ENCODE assay signal across 30 cellular contexts in the genomic region with DNA sequence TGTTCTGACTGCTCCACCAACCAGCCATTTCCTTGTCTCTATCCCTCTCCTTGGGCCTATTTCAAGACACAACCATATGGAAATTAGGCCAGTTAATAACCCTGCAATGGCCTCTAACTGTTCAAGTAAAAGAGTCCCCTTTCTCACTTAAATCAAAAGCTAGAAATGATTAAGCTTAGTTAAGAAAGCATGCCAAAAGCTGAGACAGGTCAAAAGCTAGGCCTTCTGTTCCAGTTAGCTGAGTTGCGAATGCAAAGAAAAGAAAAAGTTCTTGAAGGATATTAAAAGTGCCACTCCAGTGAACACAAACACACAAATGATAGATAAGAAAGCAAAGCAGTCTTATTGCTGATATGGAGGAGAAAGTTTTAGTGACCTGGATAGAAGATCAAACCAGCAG. TPM values are rescaled to one million over a fixed set of nuclear protein-coding genes. Genes with fewer than 3 reads are reported as not detected.
DNase-seq lines count a peak whose midpoint lies in the region; ATAC-seq, FAIRE-seq and TF ChIP-seq lines count a peak whose summit lies in the region.
"Had no signal": no experiment of that assay in that cellular context is flagged by ENCODE, and none has a peak within 500 bp of the region (broad histone marks: within the 10 kb centered on the region; RNA-seq: fewer than 3 reads in every experiment).

No MANE protein-coding gene starts in this region.

- CTCF ChIA-PET in CD8-positive, alpha-beta T cell (lab: Charles Lee): interaction anchor here (1.7 kb wide), 1 partner anchor 10 kb away, joined by 3 read pairs; no protein-coding TSS in a partner anchor

- H3K36me3 Mint-ChIP-seq in CD8-positive, alpha-beta T cell: peaks cover 85% of the 10 kb centered on the region
- H3K36me3 Mint-ChIP-seq in central memory CD8-positive, alpha-beta T cell (ENCODE audit: insufficient read depth): peaks cover 80% of the 10 kb centered on the region
- peaks cover 38% of the 10 kb centered on the region for H3K36me3 Mint-ChIP-seq in natural killer cell
- H3K36me3 Mint-ChIP-seq in glutamatergic neuron (ENCODE audit: unreplicated experiment): no peaks in the 10 kb centered on the region

- peak; percentile 21 for FAIRE-seq in GM19239 (lab: Jason Lieb, UNC)
- FAIRE-seq: endometrium, RCC 7860 had no signal

- H3K4me1 ChIP-seq in CD8-positive, alpha-beta T cell (ENCODE audit: insufficient read depth, low read length): no peaks in the 10 kb centered on the region
- H3K4me1 ChIP-seq: BLaER1 treated with 17β-estradiol and CSF1 and Interleukin-3, amounts not matched to agents 10 nM and 100 nM; gastrocnemius medialis; SJCRH30; suprapubic skin had no signal

- H3K4me3 Mint-ChIP-seq in CD8-positive, alpha-beta T cell: no peak overlapping the region
- no peak overlapping the region for H3K4me3 Mint-ChIP-seq in central memory CD8-positive, alpha-beta T cell
- H3K4me3 Mint-ChIP-seq in natural killer cell: no peak overlapping the region
- H3K4me3 Mint-ChIP-seq in glutamatergic neuron (ENCODE audit: unreplicated experiment): no peak overlapping the region

- H3K9me3 ChIP-seq in CD8-positive, alpha-beta T cell (ENCODE audit: low read length): no peaks in the 10 kb centered on the region
- H3K9me3 ChIP-seq: BLaER1 treated with 17β-estradiol and CSF1 and Interleukin-3, amounts not matched to agents 10 nM and 100 nM; gastrocnemius medialis; SJCRH30; suprapubic skin had no signal

- H3K4me3 ChIP-seq in CD8-positive, alpha-beta T cell (ENCODE audit: low read depth, low read length): no peak overlapping the region
- H3K4me3 ChIP-seq: BLaER1 treated with 17β-estradiol and CSF1 and Interleukin-3, amounts not matched to agents 10 nM and 100 nM; gastrocnemius medialis; hepatocyte; SJCRH30; suprapubic skin had no signal

- intact Hi-C loops in CD8-positive, alpha-beta T cell (cut with DNase I, micrococcal nuclease): loop anchor here (2.0 to 5.0 kb wide), 2 partner anchors 18 to 67 kb away; no protein-coding TSS in a partner anchor
- intact Hi-C loops in natural killer cell (cut with micrococcal nuclease): no loop called here

- peak overlapping the region; percentile 45 for H3K27ac Mint-ChIP-seq in CD8-positive, alpha-beta T cell
- H3K27ac Mint-ChIP-seq in central memory CD8-positive, alpha-beta T cell (ENCODE audit: low read depth): peak overlapping the region; percentile 27
- H3K27ac Mint-ChIP-seq in natural killer cell: peak overlapping the region; percentile 9 to 57
- H3K27ac Mint-ChIP-seq in glutamatergic neuron (ENCODE audit: unreplicated experiment): no peak overlapping the region

- H3K27me3 Mint-ChIP-seq in CD8-positive, alpha-beta T cell (ENCODE audit: low read depth): no peaks in the 10 kb centered on the region
- H3K27me3 Mint-ChIP-seq in central memory CD8-positive, alpha-beta T cell: no peaks in the 10 kb centered on the region
- H3K27me3 Mint-ChIP-seq in natural killer cell (ENCODE audit: low read depth in 2 of 2) (no peaks in the 10 kb centered on the region), glutamatergic neuron (ENCODE audit: unreplicated experiment) (no peaks in the 10 kb centered on the region)

- H3K36me3 ChIP-seq in CD8-positive, alpha-beta T cell (ENCODE audit: insufficient read depth, low read length): peaks cover 74% of the 10 kb centered on the region

- peaks cover 30% of the 10 kb centered on the region for H3K4me1 Mint-ChIP-seq in CD8-positive, alpha-beta T cell (ENCODE audit: low read depth)
- peaks cover 24% of the 10 kb centered on the region for H3K4me1 Mint-ChIP-seq in central memory CD8-positive, alpha-beta T cell
- peaks cover 8 to 15% of the 10 kb centered on the region in 2 donors for H3K4me1 Mint-ChIP-seq in natural killer cell
- no peaks in the 10 kb centered on the region for H3K4me1 Mint-ChIP-seq in glutamatergic neuron (ENCODE audit: low read depth, unreplicated experiment)

- POLR2A ChIA-PET in CD8-positive, alpha-beta T cell (lab: Charles Lee): interaction anchor here (1.0 kb wide), 1 partner anchor 11 kb away, joined by 3 read pairs; no protein-coding TSS in a partner anchor

- H3K27ac ChIP-seq in CD8-positive, alpha-beta T cell (ENCODE audit: low read depth, low read length): no peak overlapping the region
- H3K27ac ChIP-seq in caudate nucleus (ENCODE audit: low read depth, low read length): no peak overlapping the region
- H3K27ac ChIP-seq: BLaER1 treated with 17β-estradiol and CSF1 and Interleukin-3, amounts not matched to agents 10 nM and 100 nM; gastrocnemius medialis; hepatocyte; SJCRH30; suprapubic skin had no signal

- no peak for TF ChIP-seq CTCF in CD8-positive, alpha-beta T cell (IDR thresholded peaks at IDR 0.05)
- TF ChIP-seq CTCF in natural killer cell (IDR thresholded peaks at IDR 0.05) (no peak), glutamatergic neuron (IDR thresholded peaks at IDR 0.05; ENCODE audit: partially characterized antibody, unreplicated experiment) (no peak)

- H3K9me3 Mint-ChIP-seq in CD8-positive, alpha-beta T cell: no peaks in the 10 kb centered on the region
- no peaks in the 10 kb centered on the region for H3K9me3 Mint-ChIP-seq in central memory CD8-positive, alpha-beta T cell
- H3K9me3 Mint-ChIP-seq in natural killer cell (no peaks in the 10 kb centered on the region), glutamatergic neuron (ENCODE audit: unreplicated experiment) (no peaks in the 10 kb centered on the region)

- no peaks in the 10 kb centered on the region for H3K27me3 ChIP-seq in CD8-positive, alpha-beta T cell (ENCODE audit: insufficient read depth, low read length)
- H3K27me3 ChIP-seq: BLaER1 treated with 17β-estradiol and CSF1 and Interleukin-3, amounts not matched to agents 10 nM and 100 nM; gastrocnemius medialis; hepatocyte; SJCRH30; suprapubic skin had no signal

- ATAC-seq in CD8-positive, alpha-beta T cell: no peak
- ATAC-seq in central memory CD8-positive, alpha-beta T cell (replicated peaks; ENCODE audit: extremely low read depth, poor library complexity, severe bottlenecking): no peak
- ATAC-seq in natural killer cell: no peak
- no peak for ATAC-seq in GM21723 (IDR thresholded peaks at IDR 0.05; ENCODE audit: unreplicated experiment)
- ATAC-seq: activated CD4-positive, CD25-positive, alpha-beta regulatory T cell treated with anti-CD3 and anti-CD28 coated beads, Interleukin-2, amount 50 U/mL, for 24 hours; gastrocnemius medialis; left colon had no signal

- DNase-seq in CD8-positive, alpha-beta T cell: no peak
- DNase-seq in GM19239 (ENCODE audit: insufficient read length, low spot score) (no peak), natural killer cell (no peak), NCI-H146 treated with DMSO at 0.1 percent for 48 hours (lab: John Stamatoyannopoulos, UW; ENCODE audit: unreplicated experiment) (no peak), glutamatergic neuron (no peak), caudate nucleus (lab: John Stamatoyannopoulos, UW) (no peak)
- no peak for DNase-seq in central memory CD8-positive, alpha-beta T cell (ENCODE audit: low spot score in 2 of 2)
- DNase-seq: activated CD8-positive, alpha-beta memory T cell treated with anti-CD3 and anti-CD28 coated beads for 24 hours; activated naive CD4-positive, alpha-beta T cell treated with anti-CD3 and anti-CD28 coated beads, Interleukin-2, amount 50 U/mL, for 16 hours; activated T-cell treated with anti-CD3 and anti-CD28 coated beads, Interleukin-2, amount 50 U/mL, for 1 hour; aorta; Calu3; gastrocnemius medialis; HCEC 1CT; KBM-7; left colon; NCI-H1105; NCI-H2029 treated with DMSO at 0.1 percent for 48 hours; NCI-H2227 treated with DMSO at 0.1 percent for 48 hours; NCI-H748 treated with DMSO at 0.1 percent for 48 hours; SJCRH30; stimulated activated CD4-positive, alpha-beta T cell treated with anti-CD3 and anti-CD28 coated beads, Interleukin-2, amount 100 ng/mL, for 48 hours; T-helper 1 cell had no signal

RNA-seq across cellular contexts. Expression of a gene that starts 22.5 kb away (rescaled TPM):
- total RNA-seq in CD8-positive, alpha-beta T cell: 100 to 1,000 TPM; 222 to 228 TPM
- total RNA-seq in natural killer cell (100 to 1,000 TPM; 124 to 131 (median 128) TPM), glutamatergic neuron (ENCODE audit: unreplicated experiment) (300 TPM)

RNA-seq across cellular contexts. Expression of a gene that starts 49.6 kb away (rescaled TPM):
- total RNA-seq in CD8-positive, alpha-beta T cell: 10 to 100 TPM; 41.6 to 44.8 TPM
- total RNA-seq in natural killer cell (10 to 100 TPM; 16.4 to 23.5 (median 21.1) TPM), glutamatergic neuron (ENCODE audit: unreplicated experiment) (25.4 TPM)
